ENCODE assay signal across 22 cellular contexts in the genomic region with DNA sequence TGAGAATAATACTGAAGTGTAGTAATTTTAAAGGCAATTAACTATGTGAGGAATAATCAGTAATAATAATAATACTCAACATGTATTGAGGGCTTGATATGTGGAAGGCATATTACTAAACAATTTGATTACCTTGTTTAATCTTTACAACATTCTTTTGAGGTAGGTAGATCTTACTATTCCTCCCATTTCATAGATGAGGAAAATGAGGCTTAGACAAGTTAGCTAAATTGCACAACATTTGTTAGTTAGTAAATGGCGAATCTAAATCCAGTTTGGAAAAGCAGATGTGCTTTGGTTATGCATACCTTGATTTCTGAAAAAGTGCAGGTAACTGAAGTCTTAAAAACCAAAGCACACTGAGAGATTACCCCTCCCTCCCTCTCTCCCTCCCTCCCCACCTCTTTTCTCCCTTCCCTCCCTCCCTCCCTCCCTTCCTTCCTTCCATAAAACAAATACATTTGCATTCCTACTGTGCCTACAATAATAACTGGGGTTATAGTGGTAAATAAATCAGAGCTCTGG.
"Had no signal": no experiment of that assay in that cellular context is flagged by ENCODE, and none has a peak within 500 bp of the region (broad histone marks: within the 10 kb centered on the region; RNA-seq: fewer than 3 reads in every experiment).

No MANE protein-coding gene starts in this region.

- ATAC-seq: foreskin keratinocyte, gastroesophageal sphincter, heart left ventricle, left lung, pancreas had no signal

- H3K4me2 ChIP-seq: hepatocyte had no signal

- H3K36me3 ChIP-seq: colonic mucosa, esophagus muscularis mucosa, gastroesophageal sphincter, heart left ventricle, left lung, neutrophil, pancreas, stomach, thyroid gland, vagina had no signal

- H3K4me3 Mint-ChIP-seq: dendritic cell treated with granulocyte-macrophage colony-stimulating factor and Interleukin-4, amounts not matched to agents 40 ng/mL and 50 ng/mL, for 4 days; natural killer cell had no signal

- H3K9me3 ChIP-seq: colonic mucosa, esophagus muscularis mucosa, gastroesophageal sphincter, heart left ventricle, left lung, neutrophil, pancreas, stomach, thyroid gland, vagina had no signal

- H3K27me3 ChIP-seq: colonic mucosa, esophagus muscularis mucosa, foreskin keratinocyte, gastroesophageal sphincter, heart left ventricle, hepatocyte, left lung, pancreas, stomach, thyroid gland, vagina had no signal

- H3K27ac ChIP-seq: colonic mucosa, esophagus muscularis mucosa, foreskin keratinocyte, gastroesophageal sphincter, heart left ventricle, hepatocyte, left lung, neutrophil, pancreas, stomach, thyroid gland, vagina had no signal

- DNase-seq: colonic mucosa; foreskin keratinocyte; heart left ventricle; kidney; left lung; midbrain; natural killer cell; pancreas; retina; small intestine; stimulated activated CD4-positive, alpha-beta T cell treated with anti-CD3 and anti-CD28 coated beads, Interleukin-12 subunit alpha, Interleukin-12 subunit beta, amount 100 ng/mL, for 4 hours; stimulated activated CD4-positive, alpha-beta T cell treated with anti-CD3 and anti-CD28 coated beads, Interleukin-4, amount 100 ng/mL, for 1 hour; stomach; thyroid gland; trophoblast cell had no signal

- H3K27ac Mint-ChIP-seq: dendritic cell treated with granulocyte-macrophage colony-stimulating factor and Interleukin-4, amounts not matched to agents 40 ng/mL and 50 ng/mL, for 4 days; natural killer cell had no signal

- FAIRE-seq: endothelial cell of umbilical vein, kidney, pancreas, small intestine had no signal

- H3K36me3 Mint-ChIP-seq: natural killer cell had no signal

- H3K4me3 ChIP-seq: colonic mucosa, esophagus muscularis mucosa, gastroesophageal sphincter, heart left ventricle, hepatocyte, left lung, pancreas, stomach, thyroid gland, vagina had no signal

- H3K9me3 Mint-ChIP-seq: dendritic cell treated with granulocyte-macrophage colony-stimulating factor and Interleukin-4, amounts not matched to agents 40 ng/mL and 50 ng/mL, for 4 days; natural killer cell had no signal

- H3K27me3 Mint-ChIP-seq: dendritic cell treated with granulocyte-macrophage colony-stimulating factor and Interleukin-4, amounts not matched to agents 40 ng/mL and 50 ng/mL, for 4 days had no signal

- H2AFZ ChIP-seq: hepatocyte had no signal

- H3K4me1 ChIP-seq: colonic mucosa had no signal
